ENCODE assay signal across 8 cellular contexts in the genomic region with DNA sequence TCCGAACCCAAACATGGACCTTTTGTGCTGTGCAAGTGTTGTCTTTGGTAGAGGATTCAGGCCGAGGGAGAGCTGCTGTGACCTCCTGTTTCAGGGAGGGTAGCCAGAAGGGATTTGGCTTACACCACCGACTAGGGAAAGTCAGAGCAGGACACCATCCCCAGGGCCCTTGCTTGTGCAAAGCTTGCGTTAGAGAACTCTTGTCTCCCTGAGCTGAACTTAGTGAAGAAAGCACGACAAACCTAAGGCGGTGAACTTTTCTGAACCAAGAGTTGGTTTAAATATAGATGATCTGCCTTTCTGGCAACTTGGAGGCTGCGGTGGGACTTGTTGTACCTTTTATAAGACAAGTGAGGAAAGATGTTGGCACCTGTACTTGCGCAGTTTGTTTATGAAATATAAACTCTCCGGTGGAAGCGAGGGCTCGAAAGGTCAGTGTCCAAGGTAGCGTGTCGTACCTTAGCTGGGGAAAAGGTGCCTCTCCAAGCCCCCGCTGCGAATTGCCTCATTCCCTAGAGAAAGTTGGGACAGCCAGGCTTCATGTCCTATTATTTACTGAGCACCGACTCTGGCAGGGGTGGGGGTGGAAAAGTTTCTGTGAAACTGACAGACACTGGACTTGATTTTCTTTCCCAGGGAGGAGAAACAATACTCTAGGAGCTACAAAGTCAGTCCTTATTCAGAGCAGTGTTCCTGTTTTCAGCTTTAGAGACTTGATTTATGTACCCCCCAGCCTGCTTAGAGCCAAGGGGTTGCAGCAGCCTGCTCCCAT. TPM values are rescaled to one million over a fixed set of nuclear protein-coding genes. Genes with fewer than 3 reads are reported as not detected.
DNase-seq lines count a peak whose midpoint lies in the region; ATAC-seq and TF ChIP-seq lines count a peak whose summit lies in the region.

No MANE protein-coding gene starts in this region.

- H3K9me3 Mint-ChIP-seq in activated T-cell treated with anti-CD3 and anti-CD28 coated beads, Interleukin-2, amount 50 U/mL, for 24 hours = no peaks in the 10 kb centered on the region

- no peak for TF ChIP-seq POLR2A in transverse colon (IDR thresholded peaks at IDR 0.05)

- TF ChIP-seq CTCF in transverse colon (IDR thresholded peaks at IDR 0.05) = no peak

- no peak overlapping the region for H3K4me3 Mint-ChIP-seq in activated T-cell treated with anti-CD3 and anti-CD28 coated beads, Interleukin-2, amount 50 U/mL, for 24 hours

- H3K36me3 ChIP-seq in muscle layer of colon (ENCODE audit: insufficient read depth, low read length) (no peaks in the 10 kb centered on the region), transverse colon (no peaks in the 10 kb centered on the region)

- WGBS in transverse colon (ENCODE audit: low coverage in 1 of 2), 2 donors = 62 to 70% methylated on average over 6 to 16 of the region's 16 CpGs

- H3K27me3 ChIP-seq in muscle layer of colon (ENCODE audit: control insufficient read depth in 1 of 2, insufficient read depth in 2 of 2, low read length in 2 of 2) (no peaks in the 10 kb centered on the region), transverse colon (no peaks in the 10 kb centered on the region)

- H3K4me3 ChIP-seq in muscle layer of colon (ENCODE audit: low read depth in 1 of 2, low read length in 2 of 2) (peak overlapping the region in 1 of 2 donors; percentile 57), transverse colon (peak overlapping the region in 2 of 4 donors; percentile 26 to 40)

- peaks cover 19% of the 10 kb centered on the region for H3K36me3 Mint-ChIP-seq in activated T-cell treated with anti-CD3 and anti-CD28 coated beads, Interleukin-2, amount 50 U/mL, for 24 hours (ENCODE audit: low read depth)

- ATAC-seq in GM21528 (IDR thresholded peaks at IDR 0.05; ENCODE audit: low FRiP score, unreplicated experiment) = no peak

- H3K4me1 ChIP-seq in muscle layer of colon (ENCODE audit: insufficient read depth, low read length) (peaks cover 72% of the 10 kb centered on the region), transverse colon (peaks cover 21 to 58% (median 32%) of the 10 kb centered on the region in 4 donors)

- peak overlapping the region; percentile 89 for H3K9ac ChIP-seq in muscle layer of colon (ENCODE audit: low read length)

- peaks cover 78% of the 10 kb centered on the region for H3K4me1 Mint-ChIP-seq in activated T-cell treated with anti-CD3 and anti-CD28 coated beads, Interleukin-2, amount 50 U/mL, for 24 hours (ENCODE audit: low read depth)

- DNase-seq in activated T-cell treated with anti-CD3 and anti-CD28 coated beads, Interleukin-2, amount 50 U/mL, for 24 hours = no peak
- DNase-seq in activated T-cell treated with anti-CD3 and anti-CD28 coated beads, Interleukin-2, amount 50 U/mL, for 48 hours = no peak
- DNase-seq in epithelial cell of prostate (ENCODE audit: low read depth, low spot score) (no peak), transverse colon (peak; percentile 21), amniotic stem cell (lab: John Stamatoyannopoulos, UW) (no peak), GM19238 (ENCODE audit: insufficient read length, low spot score) (no peak)

- intact Hi-C loops in transverse colon (cut with DNase I; ENCODE audit: low total_unique reads) = no loop called here

- H3K27me3 Mint-ChIP-seq in activated T-cell treated with anti-CD3 and anti-CD28 coated beads, Interleukin-2, amount 50 U/mL, for 24 hours = no peaks in the 10 kb centered on the region

- H3K27ac Mint-ChIP-seq in activated T-cell treated with anti-CD3 and anti-CD28 coated beads, Interleukin-2, amount 50 U/mL, for 24 hours = peak overlapping the region; percentile 51

- peak overlapping the region; percentile 83 for H3K27ac ChIP-seq in epithelial cell of prostate
- H3K27ac ChIP-seq in muscle layer of colon (ENCODE audit: low read depth, low read length) = peak overlapping the region; percentile 99
- H3K27ac ChIP-seq in transverse colon = peak overlapping the region; percentile 85 to 90 (median 88)

- no peak for TF ChIP-seq EP300 in transverse colon (IDR thresholded peaks at IDR 0.05; ENCODE audit: low read depth)

- H3K9me3 ChIP-seq in muscle layer of colon (ENCODE audit: low read length) (no peaks in the 10 kb centered on the region), transverse colon (no peaks in the 10 kb centered on the region)

- in situ Hi-C loops in transverse colon (cut with MboI; ENCODE audit: low pct_ligation_motif_present in 1 of 4, low pct_unique_long_range_greater_than_20kb in 1 of 4, low sequenced_read_pairs in 3 of 4) = no loop called here

RNA-seq across cellular contexts. Expression of a gene that starts 31.6 kb away (rescaled TPM):
- total RNA-seq in transverse colon = 100 to 1,000 TPM in 2 of 4 donors, 10 to 100 TPM in 2; 68.9 to 168 (median 129) TPM
